ENCODE assay signal across 1 cellular context in genomic region chr1:207805841-207806421, GRCh38.
TF ChIP-seq lines count a peak whose summit lies in the region.

No MANE protein-coding gene starts in this region.

TF ChIP-seq in K562, 482 proteins besides CTCF, POLR2A, EP300 and RAD21 (continued from another document and continues in another):
- TF ChIP-seq CUX1 (CRISPR knock-in tag; IDR thresholded peaks at IDR 0.05) (no peak), ZBTB7A (IDR thresholded peaks at IDR 0.05; ENCODE audit: borderline replicate concordance, control insufficient read depth, low read depth, low read length) (no peak), MAZ (CRISPR knock-in tag; conservative IDR thresholded peaks at IDR 0.05 in 1 of 2, IDR thresholded peaks at IDR 0.05 in 1 of 2) (peak in 1 of 2 experiments; percentile 45; a peak in 1 of 4 replicates), ZNF740 (CRISPR knock-in tag; IDR thresholded peaks at IDR 0.05) (peak; percentile 80), ZNF740 (tag; IDR thresholded peaks at IDR 0.05) (no peak; a peak in 1 of 4 replicates), CREBBP (IDR thresholded peaks at IDR 0.05; ENCODE audit: low read depth, low read length) (no peak), CHCHD3 (CRISPR knock-in tag; IDR thresholded peaks at IDR 0.05) (no peak), ZFP36 (IDR thresholded peaks at IDR 0.05; ENCODE audit: low read depth, low read length, partially characterized antibody) (peak; percentile 14), NR2C1 (IDR thresholded peaks at IDR 0.05) (no peak), NR2C1 (tag; IDR thresholded peaks at IDR 0.05) (peak; percentile 43; the same call in 1 of the 2 replicates), ZNF174 (CRISPR knock-in tag; IDR thresholded peaks at IDR 0.05) (no peak), ASH1L (IDR thresholded peaks at IDR 0.05; ENCODE audit: borderline replicate concordance, low read depth, partially characterized antibody) (no peak), POLR2AphosphoS2 (IDR thresholded peaks at IDR 0.05; ENCODE audit: low read length) (no peak), LEF1 (IDR thresholded peaks at IDR 0.05) (no peak), FOXA3 (CRISPR knock-in tag; conservative IDR thresholded peaks at IDR 0.05 in 1 of 2, IDR thresholded peaks at IDR 0.05 in 1 of 2) (no peak), SNIP1 (IDR thresholded peaks at IDR 0.05; ENCODE audit: low read depth) (no peak), CBX5 (IDR thresholded peaks at IDR 0.05; ENCODE audit: borderline replicate concordance, low read depth) (no peak), NFYB (IDR thresholded peaks at IDR 0.05; ENCODE audit: extremely low read depth, insufficient read length) (no peak), ZNF79 (CRISPR knock-in tag; IDR thresholded peaks at IDR 0.05; ENCODE audit: low read depth) (no peak), LARP7 (IDR thresholded peaks at IDR 0.05) (no peak), SP2 (IDR thresholded peaks at IDR 0.05; ENCODE audit: extremely low read depth, low read depth, low read length, poor library complexity, severe bottlenecking) (no peak), ZNF354B (CRISPR knock-in tag; IDR thresholded peaks at IDR 0.05) (no peak), E2F5 (CRISPR knock-in tag; IDR thresholded peaks at IDR 0.05) (no peak), CBFA2T2 (conservative IDR thresholded peaks at IDR 0.05) (peak; percentile 56), RNF2 (IDR thresholded peaks at IDR 0.05) (no peak), POLR2AphosphoS5 (IDR thresholded peaks at IDR 0.05; ENCODE audit: control insufficient read depth, insufficient read depth, low read depth, low read length) (0 out of 2 replicates have a peak, but pooled peaks have one; percentile 23), FOXA1 (IDR thresholded peaks at IDR 0.05; ENCODE audit: borderline replicate concordance) (no peak), BRD9 (IDR thresholded peaks at IDR 0.05; ENCODE audit: low read depth, partially characterized antibody) (peak; percentile 56), SMARCB1 (IDR thresholded peaks at IDR 0.05; ENCODE audit: insufficient read length, low read depth) (no peak), ZNF212 (CRISPR knock-in tag; IDR thresholded peaks at IDR 0.05) (no peak), MBD2 (IDR thresholded peaks at IDR 0.05; ENCODE audit: borderline replicate concordance, low read depth) (no peak), ZBTB2 (IDR thresholded peaks at IDR 0.05) (peak; percentile 26; the same call in 1 of the 2 replicates), ZNF75A (CRISPR knock-in tag; IDR thresholded peaks at IDR 0.05) (no peak), MECOM (CRISPR knock-in tag; IDR thresholded peaks at IDR 0.05) (no peak), CREB3L1 (IDR thresholded peaks at IDR 0.05; ENCODE audit: borderline replicate concordance, low read depth) (peak; percentile 42; the same call in 1 of the 2 replicates), BMI1 (IDR thresholded peaks at IDR 0.05; ENCODE audit: low read length) (no peak), JUN (IDR thresholded peaks at IDR 0.05; ENCODE audit: borderline replicate concordance, low read depth, low read length) (peak; percentile 64; the same call in 1 of the 2 replicates), JUN (CRISPR knock-in tag; IDR thresholded peaks at IDR 0.05; ENCODE audit: borderline replicate concordance) (no peak), REST (CRISPR knock-in tag; IDR thresholded peaks at IDR 0.05; ENCODE audit: low read depth) (no peak), HOXB6 (CRISPR knock-in tag; IDR thresholded peaks at IDR 0.05; ENCODE audit: borderline replicate concordance) (no peak), USF2 (CRISPR knock-in tag; IDR thresholded peaks at IDR 0.05) (no peak), SPI1 (IDR thresholded peaks at IDR 0.05; ENCODE audit: borderline replicate concordance, low read depth, low read length) (no peak), FOXP1 (CRISPR knock-in tag; IDR thresholded peaks at IDR 0.05) (no peak), CC2D1A (IDR thresholded peaks at IDR 0.05) (no peak), ZBTB49 (CRISPR knock-in tag; IDR thresholded peaks at IDR 0.05; ENCODE audit: borderline replicate concordance) (no peak), PML (IDR thresholded peaks at IDR 0.05; ENCODE audit: low read length) (no peak), ZNF584 (CRISPR knock-in tag; IDR thresholded peaks at IDR 0.05; ENCODE audit: low read depth) (peak; percentile 89; the same call in 1 of the 2 replicates), ZSCAN29 (IDR thresholded peaks at IDR 0.05) (no peak), ZNF764 (CRISPR knock-in tag; IDR thresholded peaks at IDR 0.05; ENCODE audit: low read depth) (no peak), MEF2D (tag; conservative IDR thresholded peaks at IDR 0.05; ENCODE audit: low read depth) (no peak; the same call in 1 of the 2 replicates), ZNF778 (CRISPR knock-in tag; IDR thresholded peaks at IDR 0.05) (no peak), ZNF830 (CRISPR knock-in tag; IDR thresholded peaks at IDR 0.05) (no peak), HDAC2 (IDR thresholded peaks at IDR 0.05) (peak; percentile 71; the same call in 1 of the 2 replicates)
